ENCODE assay signal across 8 cellular contexts in the genomic region with DNA sequence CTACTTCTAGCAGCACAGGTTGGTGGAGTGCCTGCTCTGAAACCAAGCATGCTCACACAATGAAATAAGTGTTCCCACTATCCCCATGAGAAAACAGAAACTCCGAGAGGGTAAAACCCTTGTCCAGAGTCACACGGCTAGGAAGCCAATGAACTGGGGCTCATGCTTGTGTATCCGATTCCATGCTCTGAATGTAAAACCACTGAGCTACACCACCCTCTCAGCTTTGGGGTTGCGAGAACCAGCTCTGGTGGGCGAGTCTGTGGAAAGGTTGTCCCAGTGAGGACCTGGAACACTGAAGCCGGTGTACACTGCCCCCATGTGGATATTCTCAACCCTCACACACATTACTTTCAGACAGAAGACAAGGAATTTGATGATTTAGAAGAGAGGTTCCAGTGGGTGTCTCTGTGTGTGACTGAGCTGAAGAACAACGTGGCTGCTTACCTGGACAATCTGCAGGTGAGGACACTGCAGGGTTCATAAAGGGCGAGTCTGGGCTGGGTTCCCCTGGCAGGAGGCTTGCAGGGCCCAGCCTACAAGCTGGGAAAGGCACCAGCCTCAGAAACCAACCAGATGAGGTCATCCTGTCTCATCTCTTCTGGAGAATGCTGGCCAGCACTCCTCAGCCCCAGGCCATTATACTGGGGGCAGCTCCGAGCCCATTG. TPM values are rescaled to one million over a fixed set of nuclear protein-coding genes. Genes with fewer than 3 reads are reported as not detected.
DNase-seq lines count a peak whose midpoint lies in the region; ATAC-seq and TF ChIP-seq lines count a peak whose summit lies in the region.

No MANE protein-coding gene starts in this region.

- no peak overlapping the region for H4K91ac ChIP-seq in IMR-90 (ENCODE audit: insufficient read depth, low read depth, low read length)

- BruUV-seq in IMR-90 (replicated peaks; lab: Mats Ljungman, UMichigan), result no TSS peak

- H3K14ac ChIP-seq in IMR-90 (replicated peaks; ENCODE audit: low read depth, low read length), result no peak overlapping the region

- peak overlapping the region; percentile 86 for H3K27ac ChIP-seq in DOHH2 (ENCODE audit: low read depth, low read length)
- H3K27ac ChIP-seq in IMR-90 (ENCODE audit: insufficient read depth, low read length), result no peak overlapping the region
- no peak overlapping the region for H3K27ac ChIP-seq in SK-N-SH (ENCODE audit: low read depth in 2 of 2, low read length in 1 of 2)
- peak overlapping the region in 40 of 59 donors; percentile 0 to 78 (median 54) for H3K27ac ChIP-seq in dorsolateral prefrontal cortex

- H3K9ac ChIP-seq in IMR-90 (ENCODE audit: low read depth, low read length) (no peak overlapping the region), SK-N-SH (no peak overlapping the region)

- peak overlapping the region; percentile 59; the same call in 1 of the 2 replicates for H2BK120ac ChIP-seq in IMR-90 (ENCODE audit: low read depth, low read length)

- H3K4me1 ChIP-seq in DOHH2 (ENCODE audit: control insufficient read depth, low read length), result peaks cover 68% of the 10 kb centered on the region
- peaks cover 3% of the 10 kb centered on the region for H3K4me1 ChIP-seq in IMR-90 (ENCODE audit: control insufficient read depth, insufficient read depth, low read length)
- H3K4me1 ChIP-seq in SK-N-SH (ENCODE audit: control insufficient read depth in 1 of 2, insufficient read depth in 2 of 2, low read depth in 1 of 2, low read length in 1 of 2), result peaks cover 5 to 14% of the 10 kb centered on the region in 2 experiments; a peak in 1 of 4 replicates

- H3K56ac ChIP-seq in IMR-90 (ENCODE audit: extremely low read depth, insufficient read depth, low read length), result no peak overlapping the region

- peak overlapping the region; percentile 53 for H3K4me3 ChIP-seq in DOHH2 (ENCODE audit: low read length)
- H3K4me3 ChIP-seq in IMR-90 (ENCODE audit: insufficient read depth, low read depth, low read length), result no peak overlapping the region
- no peak overlapping the region; a peak in 1 of 4 replicates for H3K4me3 ChIP-seq in SK-N-SH (ENCODE audit: low read depth in 2 of 2, low read length in 1 of 2)
- H3K4me3 ChIP-seq in dorsolateral prefrontal cortex, result no peak overlapping the region

- POLR2A ChIA-PET in IMR-90 (lab: Charles Lee; ENCODE audit: unreplicated experiment), result interaction anchor here (0.6 kb wide), 1 partner anchor 205 kb away, joined by 5 read pairs; no protein-coding TSS in a partner anchor
- POLR2A ChIA-PET in SK-N-SH (lab: Yijun Ruan, JAX), result no interaction called here

- H3K36me3 ChIP-seq in DOHH2 (ENCODE audit: control insufficient read depth, low read length), result peaks cover 91% of the 10 kb centered on the region
- H3K36me3 ChIP-seq in IMR-90 (ENCODE audit: control insufficient read depth, insufficient read depth, low read length), result no peaks in the 10 kb centered on the region
- H3K36me3 ChIP-seq in SK-N-SH (replicated peaks in 1 of 2; ENCODE audit: control insufficient read depth in 1 of 2, insufficient read depth in 2 of 2, low read length in 1 of 2), result no peaks in the 10 kb centered on the region

- H3K18ac ChIP-seq in IMR-90 (ENCODE audit: low read depth, low read length), result no peak overlapping the region

- H3K4ac ChIP-seq in IMR-90 (ENCODE audit: low read depth, low read length), result peak overlapping the region; percentile 27; the same call in 1 of the 2 replicates

- intact Hi-C loops in IMR-90 (cut with micrococcal nuclease), result loop anchor here (2.0 to 5.0 kb wide), 5 partner anchors 36 to 251 kb away; a partner anchor contains a TSS
- intact Hi-C loops in dorsolateral prefrontal cortex (cut with DNase I), result loop anchor here in 1 of 2 donors (1.0 to 5.0 kb wide), 3 partner anchors 36 to 176 kb away; a partner anchor contains a TSS

- H3K9me1 ChIP-seq in IMR-90 (ENCODE audit: insufficient read depth, low read length), result no peaks in the 10 kb centered on the region

- peak; percentile 87 for TF ChIP-seq CTCF in DOHH2 (IDR thresholded peaks at IDR 0.05; ENCODE audit: low read depth, low read length, poor library complexity, severe bottlenecking)
- peak; percentile 79 for TF ChIP-seq CTCF in IMR-90 (conservative IDR thresholded peaks at IDR 0.05; ENCODE audit: low read depth, low read length)
- peak; percentile 79 for TF ChIP-seq CTCF in SK-N-SH (IDR thresholded peaks at IDR 0.05)
- peak in 55 of 56 donors; percentile 19 to 81 (median 70) for TF ChIP-seq CTCF in dorsolateral prefrontal cortex (IDR thresholded peaks at IDR 0.05 in 54 of 56, conservative IDR thresholded peaks at IDR 0.05 in 2 of 56; ENCODE audit: low read depth in 1 of 56, partially characterized antibody in 56 of 56)

- DNase-seq in IMR-90, result peak; percentile 72
- peak; percentile 78 for DNase-seq in SK-N-SH
- peak in 7 of 10 donors; percentile 24 to 77 (median 58) for DNase-seq in dorsolateral prefrontal cortex
- DNase-seq in medulla oblongata (ENCODE audit: extremely low spot score), result peak; percentile 68

- no peaks in the 10 kb centered on the region for H3K9me2 ChIP-seq in DOHH2 (replicated peaks; ENCODE audit: control insufficient read depth, low read length)
- no peaks in the 10 kb centered on the region for H3K9me2 ChIP-seq in SK-N-SH

- CTCF ChIA-PET in IMR-90 (lab: Yijun Ruan, JAX), result interaction anchor here (0.5 to 1.7 kb wide), 19 partner anchors 8 to 301 kb away, joined by 3 to 10 read pairs (median 3); a partner anchor contains a TSS
- CTCF ChIA-PET in SK-N-SH (lab: Yijun Ruan, JAX), result interaction anchor here (0.6 to 4.6 kb wide), 43 partner anchors 9 to 344 kb away, joined by 3 to 46 read pairs (median 4); a partner anchor contains a TSS

- peaks cover 24% of the 10 kb centered on the region for H3F3A ChIP-seq in DOHH2 (ENCODE audit: control insufficient read depth, insufficient read depth)
- H3F3A ChIP-seq in SK-N-SH (replicated peaks; ENCODE audit: insufficient read depth), result no peaks in the 10 kb centered on the region

- 11% methylated on average over 3 of the region's 9 CpGs; no CpG with 5 or more reads in 1 of the 2 experiments for WGBS in IMR-90 (ENCODE audit: extremely low coverage in 2 of 2, insufficient read length in 1 of 2), 2 experiments
- WGBS in SK-N-SH (ENCODE audit: low lambda C conversion rate), result 30% methylated on average over 9 of the region's 9 CpGs

- in situ Hi-C loops in IMR-90 (cut with MboI; ENCODE audit: low sequenced_read_pairs), result no loop called here

- H2AK9ac ChIP-seq in IMR-90 (replicated peaks; ENCODE audit: low read depth, low read length, poor library complexity), result peak overlapping the region; percentile 80

- no peaks in the 10 kb centered on the region for H3K27me3 ChIP-seq in DOHH2 (ENCODE audit: control insufficient read depth, low read length)
- peaks cover 5% of the 10 kb centered on the region for H3K27me3 ChIP-seq in IMR-90 (ENCODE audit: control insufficient read depth, insufficient read depth, low read length)
- H3K27me3 ChIP-seq in SK-N-SH (ENCODE audit: insufficient read depth), result no peaks in the 10 kb centered on the region
- no peaks in the 10 kb centered on the region for H3K27me3 ChIP-seq in dorsolateral prefrontal cortex

- H3K9me3 ChIP-seq in DOHH2 (ENCODE audit: control insufficient read depth, insufficient read depth, low read length) (no peaks in the 10 kb centered on the region), IMR-90 (ENCODE audit: control insufficient read depth, insufficient read depth, low read length) (no peaks in the 10 kb centered on the region), SK-N-SH (no peaks in the 10 kb centered on the region)

- H2AFZ ChIP-seq in IMR-90 (replicated peaks; ENCODE audit: low read length, poor library complexity), result peak overlapping the region; percentile 92
- H2AFZ ChIP-seq in SK-N-SH (ENCODE audit: low read depth), result no peak overlapping the region

- H2BK15ac ChIP-seq in IMR-90 (ENCODE audit: low read depth, low read length), result no peak overlapping the region

- no peak overlapping the region; the same call in 1 of the 2 replicates for H2AK5ac ChIP-seq in IMR-90 (ENCODE audit: low read depth, low read length)

- no peaks in the 10 kb centered on the region for H4K20me1 ChIP-seq in DOHH2 (ENCODE audit: control insufficient read depth, insufficient read depth, low read depth, low read length)
- no peaks in the 10 kb centered on the region for H4K20me1 ChIP-seq in IMR-90 (ENCODE audit: insufficient read depth, low read length)
- H4K20me1 ChIP-seq in SK-N-SH (ENCODE audit: insufficient read depth), result no peaks in the 10 kb centered on the region

- no peaks in the 10 kb centered on the region for H3K79me1 ChIP-seq in IMR-90 (ENCODE audit: low read depth in 1 of 2, low read length in 2 of 2)

- H3K4me2 ChIP-seq in DOHH2 (ENCODE audit: low read length) (peak overlapping the region; percentile 61), IMR-90 (ENCODE audit: low read depth, low read length) (peak overlapping the region; percentile 61; the same call in 1 of the 2 replicates), SK-N-SH (no peak overlapping the region)

- TF ChIP-seq RAD21 in IMR-90 (IDR thresholded peaks at IDR 0.05; ENCODE audit: low read length), result peak; percentile 83
- peak; percentile 80 for TF ChIP-seq RAD21 in SK-N-SH (IDR thresholded peaks at IDR 0.05; ENCODE audit: low read length)

- peak overlapping the region in 1 of 2 experiments; percentile 46; a peak in 1 of 4 replicates for H4K8ac ChIP-seq in IMR-90 (ENCODE audit: low read depth in 2 of 2, low read length in 2 of 2)

- H3K23ac ChIP-seq in IMR-90 (ENCODE audit: low read depth, low read length), result no peak overlapping the region

- TF ChIP-seq EP300 in SK-N-SH (IDR thresholded peaks at IDR 0.05; ENCODE audit: borderline replicate concordance in 1 of 2, low read depth in 1 of 2, low read length in 1 of 2), result no peak

- TF ChIP-seq POLR2A in IMR-90 (IDR thresholded peaks at IDR 0.05; ENCODE audit: low read depth, low read length), result no peak

- H2BK20ac ChIP-seq in IMR-90 (ENCODE audit: low read depth, low read length), result 0 out of 2 replicates have a peak overlapping the region, but pooled peaks have one; percentile 57

- ATAC-seq in GM19452 (IDR thresholded peaks at IDR 0.05; ENCODE audit: unreplicated experiment) (peak; percentile 38), IMR-90 (ENCODE audit: low read depth) (peak; percentile 95), HG03039 (IDR thresholded peaks at IDR 0.05; ENCODE audit: unreplicated experiment) (no peak), HG02973 (IDR thresholded peaks at IDR 0.05; ENCODE audit: unreplicated experiment) (no peak)

- peaks cover 23% of the 10 kb centered on the region for H3K79me2 ChIP-seq in DOHH2 (ENCODE audit: control insufficient read depth, low read length)
- H3K79me2 ChIP-seq in SK-N-SH (ENCODE audit: insufficient read depth), result no peaks in the 10 kb centered on the region

- H4K5ac ChIP-seq in IMR-90 (ENCODE audit: low read depth, low read length), result no peak overlapping the region

- H2BK5ac ChIP-seq in IMR-90 (ENCODE audit: low read depth, low read length, poor library complexity, severe bottlenecking), result no peak overlapping the region

- dilution Hi-C loops in IMR-90 (cut with HindIII; ENCODE audit: low sequenced_read_pairs, unreplicated experiment), result no loop called here

RNA-seq across cellular contexts. Expression of a gene that starts 37.4 kb away (rescaled TPM):
- total RNA-seq in IMR-90 (2012; rRNA removed) (0.28 and 0.54 TPM in 2 replicates), dorsolateral prefrontal cortex (10 to 100 TPM; 12.0 to 71.9 (median 27.0) TPM)
- polyA plus RNA-seq in IMR-90 (2012; rRNA removed) (0.39 and 0.42 TPM in 2 replicates), SK-N-SH (2012; rRNA removed) (0.94 and 1.3 TPM in 2 replicates)
- 0.15 and 0.37 TPM in 2 replicates for polyA plus RNA-seq in IMR-90 (2012; cell fraction: cytosol; rRNA removed)
- 0.74 and 1.1 TPM in 2 replicates for polyA plus RNA-seq in IMR-90 (2012; cell fraction: nucleus; rRNA removed; ENCODE audit: low replicate concordance)
- polyA plus RNA-seq in SK-N-SH (2012; cell fraction: cytosol; rRNA removed), result 0.76 and 1.1 TPM in 2 replicates
- 1.2 and 2.1 TPM in 2 replicates for polyA plus RNA-seq in SK-N-SH (2012; cell fraction: nucleus; rRNA removed)

Comparison
In these comparisons a context has a peak if more than half of its experiments do, and no peak if none do; other contexts are left out.
1. H3K27ac ChIP-seq: peak in DOHH2 (single experiment) and dorsolateral prefrontal cortex (40 of 59); none in IMR-90 (single experiment) and SK-N-SH (0 of 2).
2. ATAC-seq: peak in GM19452 (single experiment) and IMR-90 (single experiment); none in HG03039 (single experiment) and HG02973 (single experiment).
3. Peak in every context shown above with its lines, with median percentiles within 50 percentile points of each other: CTCF ChIP-seq and DNase-seq.